In genomic region chr18:58091099-58091611, GRCh38 we compare ENCODE assay signal across 8 cellular contexts. TPM values are rescaled to one million over a fixed set of nuclear protein-coding genes. Genes with fewer than 3 reads are reported as not detected.
DNase-seq lines count a peak whose midpoint lies in the region; ATAC-seq and TF ChIP-seq lines count a peak whose summit lies in the region.

No MANE protein-coding gene starts in this region.

- H3K4me1 ChIP-seq in adrenal gland (replicated peaks in 1 of 2): peaks cover 16 to 19% of the 10 kb centered on the region in 2 donors
- H3K4me1 ChIP-seq in spleen: peaks cover 0 to 19% (median 8%) of the 10 kb centered on the region in 6 donors

- 54 to 65% (median 58%) methylated on average over 2 of the region's 2 CpGs for WGBS in adrenal gland, 4 donors
- 73 to 94% (median 88%) methylated on average over 2 of the region's 2 CpGs for WGBS in spleen, 5 donors

- no peak for TF ChIP-seq POLR2A in adrenal gland (IDR thresholded peaks at IDR 0.05)
- no peak for TF ChIP-seq POLR2A in spleen (IDR thresholded peaks at IDR 0.05)

- ATAC-seq in GM19351 (IDR thresholded peaks at IDR 0.05; ENCODE audit: unreplicated experiment) (peak; percentile 88), HG03342 (IDR thresholded peaks at IDR 0.05; ENCODE audit: unreplicated experiment) (peak; percentile 85)

- H3K36me3 ChIP-seq in adrenal gland (replicated peaks in 1 of 2) (no peaks in the 10 kb centered on the region), spleen (no peaks in the 10 kb centered on the region)

- TF ChIP-seq CTCF in adrenal gland (IDR thresholded peaks at IDR 0.05): no peak
- TF ChIP-seq CTCF in spleen (IDR thresholded peaks at IDR 0.05 in 8 of 11, conservative IDR thresholded peaks at IDR 0.05 in 3 of 11): no peak

- H3K27me3 ChIP-seq in adrenal gland (no peaks in the 10 kb centered on the region), spleen (replicated peaks in 1 of 7) (no peaks in the 10 kb centered on the region)

- DNase-seq in COLO668 (lab: John Stamatoyannopoulos, UW; ENCODE audit: unreplicated experiment) (peak; percentile 58), adrenal gland (peak in 6 of 7 donors; percentile 36 to 71 (median 55)), spleen (no peak), NCI-H82 (lab: John Stamatoyannopoulos, UW) (no peak), posterior vena cava (ENCODE audit: low spot score) (no peak)
- no peak for DNase-seq in stimulated activated CD4-positive, alpha-beta T cell treated with anti-CD3 and anti-CD28 coated beads, Interleukin-4, amount 100 ng/mL, for 24 hours

- H3K27ac ChIP-seq in adrenal gland (peak overlapping the region in 3 of 5 donors; percentile 18 to 63 (median 42)), spleen (peak overlapping the region in 1 of 8 donors; percentile 33)

- H3K9me3 ChIP-seq in adrenal gland (replicated peaks in 1 of 3) (no peaks in the 10 kb centered on the region), spleen (peaks cover 0 to 10% (median 3%) of the 10 kb centered on the region in 8 donors)

- H3K4me3 ChIP-seq in adrenal gland (no peak overlapping the region), spleen (no peak overlapping the region)

- intact Hi-C loops in adrenal gland (cut with DNase I): no loop called here
- intact Hi-C loops in spleen (cut with DNase I; ENCODE audit: low total_unique reads): no loop called here
- intact Hi-C loops in posterior vena cava (cut with DNase I): no loop called here

RNA-seq across cellular contexts. Expression of gene NEDD4L, which starts 47.1 kb away (rescaled TPM):
- total RNA-seq in adrenal gland (100 to 1,000 TPM in 1 of 8 donors, 10 to 100 TPM in 7; 23.7 to 110 (median 47.1) TPM), spleen (10 to 100 TPM; 14.3 to 26.9 (median 24.9) TPM), posterior vena cava (10 to 100 TPM; 11.3 to 14.9 TPM)
- polyA plus RNA-seq in adrenal gland (10 to 100 TPM; 17.8 to 36.2 (median 22.0) TPM), spleen (10 to 100 TPM in 1 of 3 donors, 1 to 10 TPM in 2; 8.7 to 14.1 (median 9.0) TPM)

Comparison
In these comparisons a context has a peak if more than half of its experiments do, and no peak if none do; other contexts are left out.
1. DNase-seq: peak in COLO668 (single experiment) and adrenal gland (6 of 7); none in spleen (single experiment), NCI-H82 (single experiment), stimulated activated CD4-positive, alpha-beta T cell treated with anti-CD3 and anti-CD28 coated beads, Interleukin-4, amount 100 ng/mL, for 24 hours (single experiment) and posterior vena cava (single experiment).